In the genomic region with DNA sequence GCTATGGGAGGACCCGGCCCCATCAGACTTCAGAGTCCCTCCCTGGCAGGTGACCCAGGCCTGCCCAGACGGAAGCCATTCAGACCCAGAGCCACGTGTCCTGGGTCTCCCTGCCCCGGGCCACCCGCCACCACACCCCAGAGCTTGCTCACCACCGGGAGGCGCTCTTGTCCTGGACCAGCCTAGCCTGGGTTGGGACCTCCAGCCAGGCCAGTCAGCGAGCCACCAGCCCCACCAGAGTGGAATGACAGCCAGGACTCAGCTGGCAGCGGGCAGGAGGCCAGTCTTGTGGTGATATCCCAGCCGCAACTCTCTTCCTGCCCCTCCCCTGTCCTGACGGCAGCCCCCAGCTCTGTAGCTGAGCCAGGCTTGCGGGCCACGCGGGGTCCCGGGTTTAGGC, we compare ENCODE assay signal across 9 cellular contexts. TPM values are rescaled to one million over a fixed set of nuclear protein-coding genes. Genes with fewer than 3 reads are reported as not detected.
A peak's percentile ranks its signal among the peaks of the same experiment; 100 is the strongest.
DNase-seq lines count a peak whose midpoint lies in the region; ATAC-seq, FAIRE-seq and TF ChIP-seq lines count a peak whose summit lies in the region.
"Had no signal": no experiment of that assay in that cellular context is flagged by ENCODE, and none has a peak within 500 bp of the region (broad histone marks: within the 10 kb centered on the region; RNA-seq: fewer than 3 reads in every experiment).

No MANE protein-coding gene starts in this region.

- H3K27me3 ChIP-seq in left lung: peaks cover 0 to 30% of the 10 kb centered on the region in 2 donors
- no peaks in the 10 kb centered on the region for H3K27me3 ChIP-seq in pancreas

- no peaks in the 10 kb centered on the region for H3K36me3 Mint-ChIP-seq in HFFc6 (ENCODE audit: low read depth)
- no peaks in the 10 kb centered on the region for H3K36me3 Mint-ChIP-seq in activated naive CD8-positive, alpha-beta T cell treated with anti-CD3 and anti-CD28 coated beads, Interleukin-2, amount 10 ng/mL, durations not matched to agents 7 days and 5 days

- H3K4me3 ChIP-seq in left lung (no peak overlapping the region), pancreas (no peak overlapping the region)
- H3K4me3 ChIP-seq: SJSA1 had no signal

- POLR2A ChIA-PET in activated naive CD8-positive, alpha-beta T cell treated with anti-CD3 and anti-CD28 coated beads, Interleukin-2, amount 10 ng/mL, durations not matched to agents 7 days and 5 days (lab: Charles Lee): interaction anchor here (0.9 to 3.7 kb wide), 5 partner anchors 16 to 59 kb away, joined by 3 to 19 read pairs (median 3); partner anchors contain the start of genes FBXW5 and PAXX

- H3K4me3 Mint-ChIP-seq in HFFc6: no peak overlapping the region
- no peak overlapping the region for H3K4me3 Mint-ChIP-seq in activated naive CD8-positive, alpha-beta T cell treated with anti-CD3 and anti-CD28 coated beads, Interleukin-2, amount 10 ng/mL, durations not matched to agents 7 days and 5 days

- H3K9me3 ChIP-seq in left lung: no peaks in the 10 kb centered on the region
- H3K9me3 ChIP-seq in pancreas: no peaks in the 10 kb centered on the region
- H3K9me3 ChIP-seq: SJSA1 had no signal

- H3K4me1 Mint-ChIP-seq in HFFc6 (ENCODE audit: low read depth): no peaks in the 10 kb centered on the region
- peaks cover 6% of the 10 kb centered on the region for H3K4me1 Mint-ChIP-seq in activated naive CD8-positive, alpha-beta T cell treated with anti-CD3 and anti-CD28 coated beads, Interleukin-2, amount 10 ng/mL, durations not matched to agents 7 days and 5 days

- WGBS in pancreas, 2 donors: 64 to 69% methylated on average over 15 of the region's 15 CpGs

- intact Hi-C loops in left lung (cut with DNase I) (no loop called here), pancreas (cut with DNase I) (no loop called here)

- TF ChIP-seq CTCF in HFFc6 (IDR thresholded peaks at IDR 0.05) (peak; percentile 57), left lung (IDR thresholded peaks at IDR 0.05) (peak in 1 of 2 donors; percentile 32), pancreas (IDR thresholded peaks at IDR 0.05) (no peak)

- peaks cover 6% of the 10 kb centered on the region for H3K27me3 Mint-ChIP-seq in HFFc6 (ENCODE audit: insufficient read depth)
- no peaks in the 10 kb centered on the region for H3K27me3 Mint-ChIP-seq in activated naive CD8-positive, alpha-beta T cell treated with anti-CD3 and anti-CD28 coated beads, Interleukin-2, amount 10 ng/mL, durations not matched to agents 7 days and 5 days

- no peaks in the 10 kb centered on the region for H3K9me3 Mint-ChIP-seq in HFFc6
- no peaks in the 10 kb centered on the region for H3K9me3 Mint-ChIP-seq in activated naive CD8-positive, alpha-beta T cell treated with anti-CD3 and anti-CD28 coated beads, Interleukin-2, amount 10 ng/mL, durations not matched to agents 7 days and 5 days

- ATAC-seq in activated naive CD8-positive, alpha-beta T cell treated with anti-CD3 and anti-CD28 coated beads, Interleukin-2, amount 10 ng/mL, durations not matched to agents 7 days and 5 days (ENCODE audit: low read depth): no peak
- ATAC-seq in left lung (peak; percentile 4), pancreas (no peak), HG03045 (IDR thresholded peaks at IDR 0.05; ENCODE audit: unreplicated experiment) (no peak), HG03135 (IDR thresholded peaks at IDR 0.05; ENCODE audit: unreplicated experiment) (no peak)

- FAIRE-seq in HTR-8/SVneo (lab: Jason Lieb, UNC): no peak
- no peak for FAIRE-seq in pancreas (lab: Jason Lieb, UNC)

- H3K27ac Mint-ChIP-seq in HFFc6: no peak overlapping the region
- no peak overlapping the region for H3K27ac Mint-ChIP-seq in activated naive CD8-positive, alpha-beta T cell treated with anti-CD3 and anti-CD28 coated beads, Interleukin-2, amount 10 ng/mL, durations not matched to agents 7 days and 5 days

- peaks cover 17 to 44% of the 10 kb centered on the region in 2 donors for H3K4me1 ChIP-seq in left lung
- no peaks in the 10 kb centered on the region for H3K4me1 ChIP-seq in pancreas

- H3K27ac ChIP-seq in left lung: peak overlapping the region; percentile 59 to 63
- no peak overlapping the region for H3K27ac ChIP-seq in pancreas
- H3K27ac ChIP-seq: SJSA1 had no signal

- no peaks in the 10 kb centered on the region for H3K36me3 ChIP-seq in left lung
- H3K36me3 ChIP-seq in pancreas: no peaks in the 10 kb centered on the region
- H3K36me3 ChIP-seq: SJSA1 had no signal

- DNase-seq in AG20443 (ENCODE audit: low spot score) (peak; percentile 64), HFFc6 (no peak), left lung (no peak), HTR-8/SVneo (ENCODE audit: insufficient read length, low spot score) (no peak), pancreas (no peak)
- peak; percentile 58 for DNase-seq in activated naive CD8-positive, alpha-beta T cell treated with anti-CD3 and anti-CD28 coated beads, Interleukin-2, amount 10 ng/mL, durations not matched to agents 7 days and 5 days

RNA-seq across cellular contexts. Expression of gene PTGDS, which starts 1.7 kb away (rescaled TPM):
- total RNA-seq in HFFc6 (2021; fragmentation: NEBNext Ultra II Directional; extraction: Animal tissue kit (Norgen Biotek cat#: 25700)): not detected
- total RNA-seq in activated naive CD8-positive, alpha-beta T cell treated with anti-CD3 and anti-CD28 coated beads, Interleukin-2, amount 10 ng/mL, durations not matched to agents 7 days and 5 days: 1 to 10 TPM; 1.3 to 3.3 TPM
- 100 to 1,000 TPM; 133 to 137 TPM for total RNA-seq in left lung
- 10 to 100 TPM in 4 of 6 donors, 1 to 10 TPM in 2; 5.7 to 42.7 (median 25.8) TPM for total RNA-seq in pancreas
- 10 to 100 TPM; 35.0 to 49.1 TPM for polyA plus RNA-seq in pancreas
- total RNA-seq: SJSA1 had no signal

RNA-seq across cellular contexts. Expression of gene LCNL1, which starts 7.2 kb away (rescaled TPM):
- total RNA-seq in HFFc6 (2021; fragmentation: NEBNext Ultra II Directional; extraction: Animal tissue kit (Norgen Biotek cat#: 25700)): not detected
- total RNA-seq in activated naive CD8-positive, alpha-beta T cell treated with anti-CD3 and anti-CD28 coated beads, Interleukin-2, amount 10 ng/mL, durations not matched to agents 7 days and 5 days: under 1 TPM; 0.33 to 0.48 TPM
- 1 to 10 TPM; 2.0 to 2.3 TPM for total RNA-seq in left lung
- total RNA-seq in pancreas: under 1 TPM in 3 of 6 donors, not detected in 3; 0.12 to 0.17 (median 0.14) TPM
- under 1 TPM; 0.23 to 0.38 TPM for polyA plus RNA-seq in pancreas
- total RNA-seq: SJSA1 had no signal

RNA-seq across cellular contexts. Expression of gene PAXX, which starts 16.6 kb away (rescaled TPM):
- 10 to 100 TPM; 26.0 to 42.6 (median 29.0) TPM for total RNA-seq in HFFc6 (2021; fragmentation: NEBNext Ultra II Directional; extraction: Animal tissue kit (Norgen Biotek cat#: 25700))
- 10 to 100 TPM; 93.4 to 97.2 TPM for total RNA-seq in activated naive CD8-positive, alpha-beta T cell treated with anti-CD3 and anti-CD28 coated beads, Interleukin-2, amount 10 ng/mL, durations not matched to agents 7 days and 5 days
- total RNA-seq in left lung (10 to 100 TPM; 34.2 to 56.6 TPM), pancreas (10 to 100 TPM; 16.0 to 23.5 (median 20.0) TPM)
- 100 to 1,000 TPM; 184 to 222 TPM for polyA plus RNA-seq in pancreas

RNA-seq across cellular contexts. Expression of gene CLIC3, which starts 20.7 kb away (rescaled TPM):
- total RNA-seq in HFFc6 (2021; fragmentation: NEBNext Ultra II Directional; extraction: Animal tissue kit (Norgen Biotek cat#: 25700)): 10 to 100 TPM in 2 of 6 experiments, 1 to 10 TPM in 4; 2.7 to 14.6 (median 4.0) TPM
- total RNA-seq in activated naive CD8-positive, alpha-beta T cell treated with anti-CD3 and anti-CD28 coated beads, Interleukin-2, amount 10 ng/mL, durations not matched to agents 7 days and 5 days: 10 to 100 TPM; 13.3 to 14.7 TPM
- 10 to 100 TPM; 39.7 to 85.4 TPM for total RNA-seq in left lung
- under 1 TPM in 5 of 6 donors, not detected in 1; 0.24 to 0.44 (median 0.38) TPM for total RNA-seq in pancreas
- 1 to 10 TPM; 1.1 to 1.3 TPM for polyA plus RNA-seq in pancreas

RNA-seq across cellular contexts. Expression of gene LCN12, which starts 23.6 kb away (rescaled TPM):
- under 1 TPM in 2 of 6 experiments, not detected in 4; 0.14 to 0.31 TPM for total RNA-seq in HFFc6 (2021; fragmentation: NEBNext Ultra II Directional; extraction: Animal tissue kit (Norgen Biotek cat#: 25700))
- 1 to 10 TPM in 1 of 2 experiments, under 1 TPM in 1; 0.91 to 1.1 TPM for total RNA-seq in activated naive CD8-positive, alpha-beta T cell treated with anti-CD3 and anti-CD28 coated beads, Interleukin-2, amount 10 ng/mL, durations not matched to agents 7 days and 5 days
- 1 to 10 TPM; 2.1 to 4.5 TPM for total RNA-seq in left lung
- total RNA-seq in pancreas: 1 to 10 TPM in 5 of 6 donors, under 1 TPM in 1; 0.57 to 7.6 (median 3.0) TPM
- polyA plus RNA-seq in pancreas: 10 to 100 TPM in 1 of 2 donors, 1 to 10 TPM in 1; 9.0 to 16.5 TPM
- total RNA-seq: SJSA1 had no signal

Comparison
In these comparisons a context has a peak if more than half of its experiments do, and no peak if none do; other contexts are left out.
1. DNase-seq: peak in AG20443 (single experiment) and activated naive CD8-positive, alpha-beta T cell treated with anti-CD3 and anti-CD28 coated beads, Interleukin-2, amount 10 ng/mL, durations not matched to agents 7 days and 5 days (single experiment); none in HFFc6 (single experiment), left lung (0 of 2), HTR-8/SVneo (single experiment) and pancreas (0 of 6).
2. H3K27ac ChIP-seq: peak in left lung (2 of 2); none in pancreas (0 of 4).